In the genomic region with DNA sequence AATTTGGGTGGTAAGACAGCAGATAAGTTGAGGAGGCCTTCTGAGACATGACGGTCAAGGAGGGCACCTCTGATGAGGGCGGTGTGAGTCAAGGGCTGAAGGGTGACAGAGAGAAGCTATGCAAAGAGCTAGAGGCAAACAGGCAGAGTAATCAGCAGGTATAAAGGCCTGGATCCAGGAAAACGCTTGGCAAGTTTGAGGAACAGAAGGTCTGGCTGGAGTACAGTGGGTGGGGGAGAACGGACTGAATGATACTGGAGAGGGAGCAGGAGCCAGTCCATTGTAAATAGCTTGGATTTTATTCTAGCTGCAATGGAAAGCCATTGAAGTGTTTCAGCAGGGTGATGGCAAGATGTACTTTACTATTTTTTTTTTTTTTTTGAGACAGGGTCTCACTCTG, we compare ENCODE assay signal across 2 cellular contexts.
TF ChIP-seq lines count a peak whose summit lies in the region.

No MANE protein-coding gene starts in this region.

TF ChIP-seq in liver, 16 proteins besides CTCF, POLR2A, EP300 and RAD21 (continued from another document):
- TF ChIP-seq, protein P1, sequence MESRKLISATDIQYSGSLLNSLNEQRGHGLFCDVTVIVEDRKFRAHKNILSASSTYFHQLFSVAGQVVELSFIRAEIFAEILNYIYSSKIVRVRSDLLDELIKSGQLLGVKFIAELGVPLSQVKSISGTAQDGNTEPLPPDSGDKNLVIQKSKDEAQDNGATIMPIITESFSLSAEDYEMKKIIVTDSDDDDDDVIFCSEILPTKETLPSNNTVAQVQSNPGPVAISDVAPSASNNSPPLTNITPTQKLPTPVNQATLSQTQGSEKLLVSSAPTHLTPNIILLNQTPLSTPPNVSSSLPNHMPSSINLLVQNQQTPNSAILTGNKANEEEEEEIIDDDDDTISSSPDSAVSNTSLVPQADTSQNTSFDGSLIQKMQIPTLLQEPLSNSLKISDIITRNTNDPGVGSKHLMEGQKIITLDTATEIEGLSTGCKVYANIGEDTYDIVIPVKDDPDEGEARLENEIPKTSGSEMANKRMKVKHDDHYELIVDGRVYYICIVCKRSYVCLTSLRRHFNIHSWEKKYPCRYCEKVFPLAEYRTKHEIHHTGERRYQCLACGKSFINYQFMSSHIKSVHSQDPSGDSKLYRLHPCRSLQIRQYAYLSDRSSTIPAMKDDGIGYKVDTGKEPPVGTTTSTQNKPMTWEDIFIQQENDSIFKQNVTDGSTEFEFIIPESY (IDR thresholded peaks at IDR 0.05) = no peak
- TF ChIP-seq RXRA (IDR thresholded peaks at IDR 0.05) (peak in 1 of 2 donors; percentile 18), FOXA2 (IDR thresholded peaks at IDR 0.05) (peak; percentile 38), NR2F2 (IDR thresholded peaks at IDR 0.05) (no peak)

TF ChIP-seq in HepG2, 621 proteins besides CTCF, POLR2A, EP300 and RAD21 (continued from another document):
- TF ChIP-seq ZMYM4 (CRISPR knock-in tag; IDR thresholded peaks at IDR 0.05) (no peak), NR2F6 (IDR thresholded peaks at IDR 0.05) (no peak), NR2F6 (CRISPR knock-in tag; IDR thresholded peaks at IDR 0.05) (no peak), MAFK (conservative IDR thresholded peaks at IDR 0.05 in 1 of 2, IDR thresholded peaks at IDR 0.05 in 1 of 2; ENCODE audit: low read length in 2 of 2) (no peak), FOXK2 (IDR thresholded peaks at IDR 0.05) (no peak), ZNF670 (CRISPR knock-in tag; IDR thresholded peaks at IDR 0.05; ENCODE audit: borderline replicate concordance) (no peak), ZSCAN30 (CRISPR knock-in tag; IDR thresholded peaks at IDR 0.05) (no peak)
- TF ChIP-seq, protein P2, sequence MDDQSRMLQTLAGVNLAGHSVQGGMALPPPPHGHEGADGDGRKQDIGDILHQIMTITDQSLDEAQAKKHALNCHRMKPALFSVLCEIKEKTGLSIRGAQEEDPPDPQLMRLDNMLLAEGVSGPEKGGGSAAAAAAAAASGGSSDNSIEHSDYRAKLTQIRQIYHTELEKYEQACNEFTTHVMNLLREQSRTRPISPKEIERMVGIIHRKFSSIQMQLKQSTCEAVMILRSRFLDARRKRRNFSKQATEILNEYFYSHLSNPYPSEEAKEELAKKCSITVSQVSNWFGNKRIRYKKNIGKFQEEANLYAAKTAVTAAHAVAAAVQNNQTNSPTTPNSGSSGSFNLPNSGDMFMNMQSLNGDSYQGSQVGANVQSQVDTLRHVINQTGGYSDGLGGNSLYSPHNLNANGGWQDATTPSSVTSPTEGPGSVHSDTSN (CRISPR knock-in tag; IDR thresholded peaks at IDR 0.05; ENCODE audit: borderline replicate concordance) = no peak
- TF ChIP-seq, protein P3, sequence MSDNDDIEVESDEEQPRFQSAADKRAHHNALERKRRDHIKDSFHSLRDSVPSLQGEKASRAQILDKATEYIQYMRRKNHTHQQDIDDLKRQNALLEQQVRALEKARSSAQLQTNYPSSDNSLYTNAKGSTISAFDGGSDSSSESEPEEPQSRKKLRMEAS (IDR thresholded peaks at IDR 0.05) = no peak
- TF ChIP-seq, protein P4, sequence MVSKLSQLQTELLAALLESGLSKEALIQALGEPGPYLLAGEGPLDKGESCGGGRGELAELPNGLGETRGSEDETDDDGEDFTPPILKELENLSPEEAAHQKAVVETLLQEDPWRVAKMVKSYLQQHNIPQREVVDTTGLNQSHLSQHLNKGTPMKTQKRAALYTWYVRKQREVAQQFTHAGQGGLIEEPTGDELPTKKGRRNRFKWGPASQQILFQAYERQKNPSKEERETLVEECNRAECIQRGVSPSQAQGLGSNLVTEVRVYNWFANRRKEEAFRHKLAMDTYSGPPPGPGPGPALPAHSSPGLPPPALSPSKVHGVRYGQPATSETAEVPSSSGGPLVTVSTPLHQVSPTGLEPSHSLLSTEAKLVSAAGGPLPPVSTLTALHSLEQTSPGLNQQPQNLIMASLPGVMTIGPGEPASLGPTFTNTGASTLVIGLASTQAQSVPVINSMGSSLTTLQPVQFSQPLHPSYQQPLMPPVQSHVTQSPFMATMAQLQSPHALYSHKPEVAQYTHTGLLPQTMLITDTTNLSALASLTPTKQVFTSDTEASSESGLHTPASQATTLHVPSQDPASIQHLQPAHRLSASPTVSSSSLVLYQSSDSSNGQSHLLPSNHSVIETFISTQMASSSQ (IDR thresholded peaks at IDR 0.05; ENCODE audit: low read depth) = no peak
- TF ChIP-seq, protein P4 (CRISPR knock-in tag; IDR thresholded peaks at IDR 0.05; ENCODE audit: borderline replicate concordance) = no peak
